Comparison of ENCODE assay signal across 1 cellular context in the genomic region with DNA sequence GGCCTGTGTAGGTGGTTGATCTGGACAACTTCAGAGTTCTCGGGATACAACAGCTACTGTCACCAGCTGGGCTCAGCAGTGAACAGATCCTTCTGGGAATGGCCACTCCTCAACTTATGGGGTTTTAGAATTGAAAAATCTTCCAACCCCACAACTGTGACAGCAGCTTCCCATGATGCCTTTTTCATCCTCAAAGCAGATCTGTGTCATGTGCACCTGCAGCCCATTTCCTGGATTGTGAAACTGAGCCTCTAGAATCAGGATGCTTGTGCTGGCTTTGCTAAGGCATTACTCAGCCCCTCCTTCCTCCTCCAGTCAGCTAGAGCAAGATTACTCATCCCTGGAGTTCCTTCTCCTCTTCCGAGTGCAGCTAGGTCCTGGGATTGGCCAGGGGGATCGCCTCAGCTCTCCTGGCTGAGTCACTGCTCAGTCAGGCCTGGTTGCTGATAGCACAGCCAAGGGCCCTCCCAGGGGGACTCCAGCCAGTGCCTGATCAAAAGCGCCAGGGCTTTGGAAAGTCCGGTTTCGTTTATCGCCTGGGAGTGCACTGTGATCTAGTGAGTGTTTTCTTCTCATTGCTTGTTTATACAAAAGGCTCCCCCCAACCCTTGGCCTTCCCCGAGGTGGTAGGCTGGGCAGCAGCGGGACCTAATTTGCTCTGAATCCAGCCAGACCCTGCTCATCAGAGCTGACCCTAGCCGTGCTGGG.
TF ChIP-seq lines count a peak whose summit lies in the region.

No MANE protein-coding gene starts in this region.

TF ChIP-seq in HepG2, 621 proteins besides CTCF, POLR2A, EP300 and RAD21 (continued from another document and continues in another):
- TF ChIP-seq, protein P1, sequence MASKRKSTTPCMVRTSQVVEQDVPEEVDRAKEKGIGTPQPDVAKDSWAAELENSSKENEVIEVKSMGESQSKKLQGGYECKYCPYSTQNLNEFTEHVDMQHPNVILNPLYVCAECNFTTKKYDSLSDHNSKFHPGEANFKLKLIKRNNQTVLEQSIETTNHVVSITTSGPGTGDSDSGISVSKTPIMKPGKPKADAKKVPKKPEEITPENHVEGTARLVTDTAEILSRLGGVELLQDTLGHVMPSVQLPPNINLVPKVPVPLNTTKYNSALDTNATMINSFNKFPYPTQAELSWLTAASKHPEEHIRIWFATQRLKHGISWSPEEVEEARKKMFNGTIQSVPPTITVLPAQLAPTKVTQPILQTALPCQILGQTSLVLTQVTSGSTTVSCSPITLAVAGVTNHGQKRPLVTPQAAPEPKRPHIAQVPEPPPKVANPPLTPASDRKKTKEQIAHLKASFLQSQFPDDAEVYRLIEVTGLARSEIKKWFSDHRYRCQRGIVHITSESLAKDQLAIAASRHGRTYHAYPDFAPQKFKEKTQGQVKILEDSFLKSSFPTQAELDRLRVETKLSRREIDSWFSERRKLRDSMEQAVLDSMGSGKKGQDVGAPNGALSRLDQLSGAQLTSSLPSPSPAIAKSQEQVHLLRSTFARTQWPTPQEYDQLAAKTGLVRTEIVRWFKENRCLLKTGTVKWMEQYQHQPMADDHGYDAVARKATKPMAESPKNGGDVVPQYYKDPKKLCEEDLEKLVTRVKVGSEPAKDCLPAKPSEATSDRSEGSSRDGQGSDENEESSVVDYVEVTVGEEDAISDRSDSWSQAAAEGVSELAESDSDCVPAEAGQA (IDR thresholded peaks at IDR 0.05; ENCODE audit: low read depth), result peak; percentile 44; the same call in 1 of the 2 replicates
- TF ChIP-seq, protein P1 (CRISPR knock-in tag; IDR thresholded peaks at IDR 0.05; ENCODE audit: borderline replicate concordance), result no peak
- TF ChIP-seq PCBP2 (optimal IDR thresholded peaks at IDR 0.05; ENCODE audit: low read depth, low read length, poor library complexity, severe bottlenecking) (no peak), PITX1 (CRISPR knock-in tag; IDR thresholded peaks at IDR 0.05) (peak; percentile 72), GABPA (IDR thresholded peaks at IDR 0.05; ENCODE audit: low read depth, low read length) (no peak), GABPA (CRISPR knock-in tag; IDR thresholded peaks at IDR 0.05; ENCODE audit: low read depth) (peak; percentile 46; the same call in 1 of the 2 replicates), MXD4 (CRISPR knock-in tag; IDR thresholded peaks at IDR 0.05) (peak; percentile 75; the same call in 1 of the 2 replicates), KMT2B (CRISPR knock-in tag; IDR thresholded peaks at IDR 0.05) (no peak), NBN (conservative IDR thresholded peaks at IDR 0.05) (no peak), MEIS1 (CRISPR knock-in tag; IDR thresholded peaks at IDR 0.05; ENCODE audit: borderline replicate concordance) (peak; percentile 82), HOXA7 (CRISPR knock-in tag; IDR thresholded peaks at IDR 0.05) (no peak), NFKBIZ (CRISPR knock-in tag; IDR thresholded peaks at IDR 0.05) (0 out of 2 replicates have a peak, but pooled peaks have one; percentile 25), ZC3H4 (CRISPR knock-in tag; IDR thresholded peaks at IDR 0.05; ENCODE audit: borderline replicate concordance) (no peak), ZNF75D (CRISPR knock-in tag; IDR thresholded peaks at IDR 0.05; ENCODE audit: borderline replicate concordance) (no peak), SP2 (CRISPR knock-in tag; IDR thresholded peaks at IDR 0.05) (no peak), BRD4 (CRISPR knock-in tag; IDR thresholded peaks at IDR 0.05) (no peak), ASH2L (IDR thresholded peaks at IDR 0.05; ENCODE audit: insufficient read length, low read depth, low read length) (peak; percentile 50), NRL (CRISPR knock-in tag; IDR thresholded peaks at IDR 0.05; ENCODE audit: borderline replicate concordance) (peak; percentile 85), SP1 (IDR thresholded peaks at IDR 0.05) (no peak), SP1 (CRISPR knock-in tag; IDR thresholded peaks at IDR 0.05) (peak; percentile 86), MBD4 (IDR thresholded peaks at IDR 0.05; ENCODE audit: borderline replicate concordance, low read length) (no peak), PHF21A (CRISPR knock-in tag; IDR thresholded peaks at IDR 0.05) (peak; percentile 86), RBFOX2 (IDR thresholded peaks at IDR 0.05; ENCODE audit: low read depth, low read length) (no peak), ZNF773 (CRISPR knock-in tag; IDR thresholded peaks at IDR 0.05; ENCODE audit: borderline replicate concordance) (no peak), NCOR1 (IDR thresholded peaks at IDR 0.05; ENCODE audit: borderline replicate concordance, low read length) (0 out of 2 replicates have a peak, but pooled peaks have one; percentile 22), HMG20A (CRISPR knock-in tag; IDR thresholded peaks at IDR 0.05; ENCODE audit: borderline replicate concordance) (peak; percentile 69; the same call in 1 of the 2 replicates), FOXA1 (IDR thresholded peaks at IDR 0.05) (no peak), FOXA1 (CRISPR knock-in tag; IDR thresholded peaks at IDR 0.05) (no peak), SMARCE1 (IDR thresholded peaks at IDR 0.05; ENCODE audit: borderline replicate concordance) (no peak)
- TF ChIP-seq, protein P2, sequence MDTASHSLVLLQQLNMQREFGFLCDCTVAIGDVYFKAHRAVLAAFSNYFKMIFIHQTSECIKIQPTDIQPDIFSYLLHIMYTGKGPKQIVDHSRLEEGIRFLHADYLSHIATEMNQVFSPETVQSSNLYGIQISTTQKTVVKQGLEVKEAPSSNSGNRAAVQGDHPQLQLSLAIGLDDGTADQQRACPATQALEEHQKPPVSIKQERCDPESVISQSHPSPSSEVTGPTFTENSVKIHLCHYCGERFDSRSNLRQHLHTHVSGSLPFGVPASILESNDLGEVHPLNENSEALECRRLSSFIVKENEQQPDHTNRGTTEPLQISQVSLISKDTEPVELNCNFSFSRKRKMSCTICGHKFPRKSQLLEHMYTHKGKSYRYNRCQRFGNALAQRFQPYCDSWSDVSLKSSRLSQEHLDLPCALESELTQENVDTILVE (CRISPR knock-in tag; IDR thresholded peaks at IDR 0.05), result peak; percentile 63; the same call in 1 of the 2 replicates
- TF ChIP-seq, protein P3, sequence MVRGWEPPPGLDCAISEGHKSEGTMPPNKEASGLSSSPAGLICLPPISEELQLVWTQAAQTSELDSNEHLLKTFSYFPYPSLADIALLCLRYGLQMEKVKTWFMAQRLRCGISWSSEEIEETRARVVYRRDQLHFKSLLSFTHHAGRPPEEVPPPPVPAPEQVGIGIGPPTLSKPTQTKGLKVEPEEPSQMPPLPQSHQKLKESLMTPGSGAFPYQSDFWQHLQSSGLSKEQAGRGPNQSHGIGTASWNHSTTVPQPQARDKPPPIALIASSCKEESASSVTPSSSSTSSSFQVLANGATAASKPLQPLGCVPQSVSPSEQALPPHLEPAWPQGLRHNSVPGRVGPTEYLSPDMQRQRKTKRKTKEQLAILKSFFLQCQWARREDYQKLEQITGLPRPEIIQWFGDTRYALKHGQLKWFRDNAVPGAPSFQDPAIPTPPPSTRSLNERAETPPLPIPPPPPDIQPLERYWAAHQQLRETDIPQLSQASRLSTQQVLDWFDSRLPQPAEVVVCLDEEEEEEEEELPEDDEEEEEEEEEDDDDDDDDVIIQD (CRISPR knock-in tag; IDR thresholded peaks at IDR 0.05; ENCODE audit: low read depth), result no peak
- TF ChIP-seq, protein P4, sequence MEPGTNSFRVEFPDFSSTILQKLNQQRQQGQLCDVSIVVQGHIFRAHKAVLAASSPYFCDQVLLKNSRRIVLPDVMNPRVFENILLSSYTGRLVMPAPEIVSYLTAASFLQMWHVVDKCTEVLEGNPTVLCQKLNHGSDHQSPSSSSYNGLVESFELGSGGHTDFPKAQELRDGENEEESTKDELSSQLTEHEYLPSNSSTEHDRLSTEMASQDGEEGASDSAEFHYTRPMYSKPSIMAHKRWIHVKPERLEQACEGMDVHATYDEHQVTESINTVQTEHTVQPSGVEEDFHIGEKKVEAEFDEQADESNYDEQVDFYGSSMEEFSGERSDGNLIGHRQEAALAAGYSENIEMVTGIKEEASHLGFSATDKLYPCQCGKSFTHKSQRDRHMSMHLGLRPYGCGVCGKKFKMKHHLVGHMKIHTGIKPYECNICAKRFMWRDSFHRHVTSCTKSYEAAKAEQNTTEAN (CRISPR knock-in tag; conservative IDR thresholded peaks at IDR 0.05), result no peak
- TF ChIP-seq, protein P5, sequence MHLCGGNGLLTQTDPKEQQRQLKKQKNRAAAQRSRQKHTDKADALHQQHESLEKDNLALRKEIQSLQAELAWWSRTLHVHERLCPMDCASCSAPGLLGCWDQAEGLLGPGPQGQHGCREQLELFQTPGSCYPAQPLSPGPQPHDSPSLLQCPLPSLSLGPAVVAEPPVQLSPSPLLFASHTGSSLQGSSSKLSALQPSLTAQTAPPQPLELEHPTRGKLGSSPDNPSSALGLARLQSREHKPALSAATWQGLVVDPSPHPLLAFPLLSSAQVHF (CRISPR knock-in tag; IDR thresholded peaks at IDR 0.05), result no peak
- TF ChIP-seq, protein P6, sequence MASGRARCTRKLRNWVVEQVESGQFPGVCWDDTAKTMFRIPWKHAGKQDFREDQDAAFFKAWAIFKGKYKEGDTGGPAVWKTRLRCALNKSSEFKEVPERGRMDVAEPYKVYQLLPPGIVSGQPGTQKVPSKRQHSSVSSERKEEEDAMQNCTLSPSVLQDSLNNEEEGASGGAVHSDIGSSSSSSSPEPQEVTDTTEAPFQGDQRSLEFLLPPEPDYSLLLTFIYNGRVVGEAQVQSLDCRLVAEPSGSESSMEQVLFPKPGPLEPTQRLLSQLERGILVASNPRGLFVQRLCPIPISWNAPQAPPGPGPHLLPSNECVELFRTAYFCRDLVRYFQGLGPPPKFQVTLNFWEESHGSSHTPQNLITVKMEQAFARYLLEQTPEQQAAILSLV (CRISPR knock-in tag; IDR thresholded peaks at IDR 0.05; ENCODE audit: borderline replicate concordance), result peak; percentile 74; the same call in 1 of the 2 replicates
- TF ChIP-seq, protein P7, sequence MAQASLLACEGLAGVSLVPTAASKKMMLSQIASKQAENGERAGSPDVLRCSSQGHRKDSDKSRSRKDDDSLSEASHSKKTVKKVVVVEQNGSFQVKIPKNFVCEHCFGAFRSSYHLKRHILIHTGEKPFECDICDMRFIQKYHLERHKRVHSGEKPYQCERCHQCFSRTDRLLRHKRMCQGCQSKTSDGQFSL (CRISPR knock-in tag; IDR thresholded peaks at IDR 0.05), result 0 out of 2 replicates have a peak, but pooled peaks have one; percentile 39
- TF ChIP-seq, protein P8, sequence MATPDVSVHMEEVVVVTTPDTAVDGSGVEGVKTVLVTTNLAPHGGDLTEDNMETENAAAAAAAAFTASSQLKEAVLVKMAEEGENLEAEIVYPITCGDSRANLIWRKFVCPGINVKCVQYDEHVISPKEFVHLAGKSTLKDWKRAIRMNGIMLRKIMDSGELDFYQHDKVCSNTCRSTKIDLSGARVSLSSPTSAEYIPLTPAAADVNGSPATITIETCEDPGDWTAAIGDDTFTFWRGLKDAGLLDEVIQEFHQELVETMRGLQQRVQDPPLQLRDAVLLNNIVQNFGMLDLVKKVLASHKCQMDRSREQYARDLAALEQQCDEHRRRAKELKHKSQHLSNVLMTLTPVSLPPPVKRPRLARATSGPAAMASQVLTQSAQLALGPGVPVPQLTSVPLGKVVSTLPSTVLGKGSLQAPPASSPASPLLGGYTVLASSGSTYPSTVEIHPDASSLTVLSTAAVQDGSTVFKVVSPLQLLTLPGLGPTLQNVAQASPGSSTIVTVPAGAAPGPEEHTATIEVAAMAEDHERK (CRISPR knock-in tag; IDR thresholded peaks at IDR 0.05; ENCODE audit: low read depth), result no peak
- TF ChIP-seq, protein P9, sequence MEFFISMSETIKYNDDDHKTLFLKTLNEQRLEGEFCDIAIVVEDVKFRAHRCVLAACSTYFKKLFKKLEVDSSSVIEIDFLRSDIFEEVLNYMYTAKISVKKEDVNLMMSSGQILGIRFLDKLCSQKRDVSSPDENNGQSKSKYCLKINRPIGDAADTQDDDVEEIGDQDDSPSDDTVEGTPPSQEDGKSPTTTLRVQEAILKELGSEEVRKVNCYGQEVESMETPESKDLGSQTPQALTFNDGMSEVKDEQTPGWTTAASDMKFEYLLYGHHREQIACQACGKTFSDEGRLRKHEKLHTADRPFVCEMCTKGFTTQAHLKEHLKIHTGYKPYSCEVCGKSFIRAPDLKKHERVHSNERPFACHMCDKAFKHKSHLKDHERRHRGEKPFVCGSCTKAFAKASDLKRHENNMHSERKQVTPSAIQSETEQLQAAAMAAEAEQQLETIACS (CRISPR knock-in tag; IDR thresholded peaks at IDR 0.05), result no peak
- TF ChIP-seq, protein P10, sequence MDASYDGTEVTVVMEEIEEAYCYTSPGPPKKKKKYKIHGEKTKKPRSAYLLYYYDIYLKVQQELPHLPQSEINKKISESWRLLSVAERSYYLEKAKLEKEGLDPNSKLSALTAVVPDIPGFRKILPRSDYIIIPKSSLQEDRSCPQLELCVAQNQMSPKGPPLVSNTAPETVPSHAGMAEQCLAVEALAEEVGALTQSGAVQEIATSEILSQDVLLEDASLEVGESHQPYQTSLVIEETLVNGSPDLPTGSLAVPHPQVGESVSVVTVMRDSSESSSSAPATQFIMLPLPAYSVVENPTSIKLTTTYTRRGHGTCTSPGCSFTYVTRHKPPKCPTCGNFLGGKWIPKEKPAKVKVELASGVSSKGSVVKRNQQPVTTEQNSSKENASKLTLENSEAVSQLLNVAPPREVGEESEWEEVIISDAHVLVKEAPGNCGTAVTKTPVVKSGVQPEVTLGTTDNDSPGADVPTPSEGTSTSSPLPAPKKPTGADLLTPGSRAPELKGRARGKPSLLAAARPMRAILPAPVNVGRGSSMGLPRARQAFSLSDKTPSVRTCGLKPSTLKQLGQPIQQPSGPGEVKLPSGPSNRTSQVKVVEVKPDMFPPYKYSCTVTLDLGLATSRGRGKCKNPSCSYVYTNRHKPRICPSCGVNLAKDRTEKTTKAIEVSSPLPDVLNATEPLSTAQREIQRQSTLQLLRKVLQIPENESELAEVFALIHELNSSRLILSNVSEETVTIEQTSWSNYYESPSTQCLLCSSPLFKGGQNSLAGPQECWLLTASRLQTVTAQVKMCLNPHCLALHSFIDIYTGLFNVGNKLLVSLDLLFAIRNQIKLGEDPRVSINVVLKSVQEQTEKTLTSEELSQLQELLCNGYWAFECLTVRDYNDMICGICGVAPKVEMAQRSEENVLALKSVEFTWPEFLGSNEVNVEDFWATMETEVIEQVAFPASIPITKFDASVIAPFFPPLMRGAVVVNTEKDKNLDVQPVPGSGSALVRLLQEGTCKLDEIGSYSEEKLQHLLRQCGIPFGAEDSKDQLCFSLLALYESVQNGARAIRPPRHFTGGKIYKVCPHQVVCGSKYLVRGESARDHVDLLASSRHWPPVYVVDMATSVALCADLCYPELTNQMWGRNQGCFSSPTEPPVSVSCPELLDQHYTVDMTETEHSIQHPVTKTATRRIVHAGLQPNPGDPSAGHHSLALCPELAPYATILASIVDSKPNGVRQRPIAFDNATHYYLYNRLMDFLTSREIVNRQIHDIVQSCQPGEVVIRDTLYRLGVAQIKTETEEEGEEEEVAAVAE (CRISPR knock-in tag; IDR thresholded peaks at IDR 0.05; ENCODE audit: borderline replicate concordance), result no peak
